1 cellular context compared by ENCODE assay signal in the genomic region with DNA sequence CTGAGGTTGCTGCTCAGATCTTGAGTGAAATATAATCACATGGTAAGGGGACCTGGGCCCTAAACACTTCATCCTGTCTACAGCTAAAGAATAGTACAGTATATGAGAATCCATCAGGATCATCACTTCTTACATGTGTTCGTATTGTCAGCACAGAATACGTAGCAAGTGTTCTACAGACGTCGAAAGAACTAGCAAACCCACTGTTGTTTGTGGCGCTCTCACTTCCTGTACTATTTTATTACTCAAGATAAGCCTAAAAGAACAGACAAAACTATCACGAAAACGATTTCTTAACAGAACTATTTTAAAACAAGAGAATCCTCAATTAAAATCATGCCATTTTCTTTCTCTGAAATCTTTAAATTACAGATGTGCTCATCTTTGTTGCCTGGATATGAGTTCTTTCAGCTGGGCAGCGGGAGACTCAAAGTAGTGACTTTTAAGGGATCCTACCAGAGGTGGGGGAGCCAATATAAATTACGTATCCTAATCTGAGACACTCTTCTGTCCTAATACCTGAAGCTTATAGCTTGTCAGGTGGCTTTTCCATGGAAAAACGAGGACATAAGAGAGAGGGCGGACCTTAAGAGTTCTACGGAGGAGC.
TF ChIP-seq lines count a peak whose summit lies in the region.

No MANE protein-coding gene starts in this region.

TF ChIP-seq in K562, 482 proteins besides CTCF, POLR2A, EP300 and RAD21 (continues in another document):
- TF ChIP-seq L3MBTL2 (IDR thresholded peaks at IDR 0.05) (peak; percentile 52), ZKSCAN8 (CRISPR knock-in tag; IDR thresholded peaks at IDR 0.05) (0 out of 2 replicates have a peak, but pooled peaks have one; percentile 1), LEF1 (IDR thresholded peaks at IDR 0.05) (0 out of 2 replicates have a peak, but pooled peaks have one; percentile 12), MAZ (CRISPR knock-in tag; conservative IDR thresholded peaks at IDR 0.05 in 1 of 2, IDR thresholded peaks at IDR 0.05 in 1 of 2) (no peak), SIN3B (IDR thresholded peaks at IDR 0.05; ENCODE audit: low read depth) (peak; percentile 38; the same call in 1 of the 2 replicates), ZNF766 (CRISPR knock-in tag; conservative IDR thresholded peaks at IDR 0.05) (no peak), PYGO2 (tag; IDR thresholded peaks at IDR 0.05) (no peak), ZZZ3 (IDR thresholded peaks at IDR 0.05) (0 out of 2 replicates have a peak, but pooled peaks have one; percentile 12), ZNF589 (CRISPR knock-in tag; IDR thresholded peaks at IDR 0.05; ENCODE audit: low read depth) (0 out of 2 replicates have a peak, but pooled peaks have one; percentile 31), DNMT1 (IDR thresholded peaks at IDR 0.05) (0 out of 2 replicates have a peak, but pooled peaks have one; percentile 38), ETV1 (tag; conservative IDR thresholded peaks at IDR 0.05; ENCODE audit: low read depth) (peak; percentile 63), BDP1 (IDR thresholded peaks at IDR 0.05; ENCODE audit: insufficient read depth, insufficient read length) (no peak), ARID2 (IDR thresholded peaks at IDR 0.05) (no peak), PCBP1 (IDR thresholded peaks at IDR 0.05; ENCODE audit: low read depth, low read length, poor library complexity, severe bottlenecking) (no peak), MIER1 (IDR thresholded peaks at IDR 0.05; ENCODE audit: low read depth) (no peak), ZNF75A (CRISPR knock-in tag; IDR thresholded peaks at IDR 0.05) (0 out of 2 replicates have a peak, but pooled peaks have one; percentile 38), KDM4B (IDR thresholded peaks at IDR 0.05; ENCODE audit: borderline replicate concordance in 2 of 2, low read depth in 1 of 2) (peak in 1 of 2 experiments; percentile 46; a peak in 1 of 4 replicates), NCOR1 (IDR thresholded peaks at IDR 0.05) (0 out of 2 replicates have a peak, but pooled peaks have one; percentile 19), NR3C1 (CRISPR knock-in tag; IDR thresholded peaks at IDR 0.05) (no peak), TAF15 (IDR thresholded peaks at IDR 0.05; ENCODE audit: low read depth, low read length) (no peak), NR2C1 (IDR thresholded peaks at IDR 0.05) (no peak), NR2C1 (tag; IDR thresholded peaks at IDR 0.05) (no peak), CREM (IDR thresholded peaks at IDR 0.05; ENCODE audit: low read depth) (0 out of 2 replicates have a peak, but pooled peaks have one; percentile 15)
- TF ChIP-seq, protein P1, sequence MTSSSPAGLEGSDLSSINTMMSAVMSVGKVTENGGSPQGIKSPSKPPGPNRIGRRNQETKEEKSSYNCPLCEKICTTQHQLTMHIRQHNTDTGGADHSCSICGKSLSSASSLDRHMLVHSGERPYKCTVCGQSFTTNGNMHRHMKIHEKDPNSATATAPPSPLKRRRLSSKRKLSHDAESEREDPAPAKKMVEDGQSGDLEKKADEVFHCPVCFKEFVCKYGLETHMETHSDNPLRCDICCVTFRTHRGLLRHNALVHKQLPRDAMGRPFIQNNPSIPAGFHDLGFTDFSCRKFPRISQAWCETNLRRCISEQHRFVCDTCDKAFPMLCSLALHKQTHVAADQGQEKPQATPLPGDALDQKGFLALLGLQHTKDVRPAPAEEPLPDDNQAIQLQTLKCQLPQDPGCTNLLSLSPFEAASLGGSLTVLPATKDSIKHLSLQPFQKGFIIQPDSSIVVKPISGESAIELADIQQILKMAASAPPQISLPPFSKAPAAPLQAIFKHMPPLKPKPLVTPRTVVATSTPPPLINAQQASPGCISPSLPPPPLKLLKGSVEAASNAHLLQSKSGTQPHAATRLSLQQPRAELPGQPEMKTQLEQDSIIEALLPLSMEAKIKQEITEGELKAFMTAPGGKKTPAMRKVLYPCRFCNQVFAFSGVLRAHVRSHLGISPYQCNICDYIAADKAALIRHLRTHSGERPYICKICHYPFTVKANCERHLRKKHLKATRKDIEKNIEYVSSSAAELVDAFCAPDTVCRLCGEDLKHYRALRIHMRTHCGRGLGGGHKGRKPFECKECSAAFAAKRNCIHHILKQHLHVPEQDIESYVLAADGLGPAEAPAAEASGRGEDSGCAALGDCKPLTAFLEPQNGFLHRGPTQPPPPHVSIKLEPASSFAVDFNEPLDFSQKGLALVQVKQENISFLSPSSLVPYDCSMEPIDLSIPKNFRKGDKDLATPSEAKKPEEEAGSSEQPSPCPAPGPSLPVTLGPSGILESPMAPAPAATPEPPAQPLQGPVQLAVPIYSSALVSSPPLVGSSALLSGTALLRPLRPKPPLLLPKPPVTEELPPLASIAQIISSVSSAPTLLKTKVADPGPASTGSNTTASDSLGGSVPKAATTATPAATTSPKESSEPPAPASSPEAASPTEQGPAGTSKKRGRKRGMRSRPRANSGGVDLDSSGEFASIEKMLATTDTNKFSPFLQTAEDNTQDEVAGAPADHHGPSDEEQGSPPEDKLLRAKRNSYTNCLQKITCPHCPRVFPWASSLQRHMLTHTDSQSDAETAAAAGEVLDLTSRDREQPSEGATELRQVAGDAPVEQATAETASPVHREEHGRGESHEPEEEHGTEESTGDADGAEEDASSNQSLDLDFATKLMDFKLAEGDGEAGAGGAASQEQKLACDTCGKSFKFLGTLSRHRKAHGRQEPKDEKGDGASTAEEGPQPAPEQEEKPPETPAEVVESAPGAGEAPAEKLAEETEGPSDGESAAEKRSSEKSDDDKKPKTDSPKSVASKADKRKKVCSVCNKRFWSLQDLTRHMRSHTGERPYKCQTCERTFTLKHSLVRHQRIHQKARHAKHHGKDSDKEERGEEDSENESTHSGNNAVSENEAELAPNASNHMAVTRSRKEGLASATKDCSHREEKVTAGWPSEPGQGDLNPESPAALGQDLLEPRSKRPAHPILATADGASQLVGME (CRISPR knock-in tag; IDR thresholded peaks at IDR 0.05): no peak
- TF ChIP-seq, protein P2, sequence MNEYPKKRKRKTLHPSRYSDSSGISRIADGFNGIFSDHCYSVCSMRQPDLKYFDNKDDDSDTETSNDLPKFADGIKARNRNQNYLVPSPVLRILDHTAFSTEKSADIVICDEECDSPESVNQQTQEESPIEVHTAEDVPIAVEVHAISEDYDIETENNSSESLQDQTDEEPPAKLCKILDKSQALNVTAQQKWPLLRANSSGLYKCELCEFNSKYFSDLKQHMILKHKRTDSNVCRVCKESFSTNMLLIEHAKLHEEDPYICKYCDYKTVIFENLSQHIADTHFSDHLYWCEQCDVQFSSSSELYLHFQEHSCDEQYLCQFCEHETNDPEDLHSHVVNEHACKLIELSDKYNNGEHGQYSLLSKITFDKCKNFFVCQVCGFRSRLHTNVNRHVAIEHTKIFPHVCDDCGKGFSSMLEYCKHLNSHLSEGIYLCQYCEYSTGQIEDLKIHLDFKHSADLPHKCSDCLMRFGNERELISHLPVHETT (CRISPR knock-in tag; conservative IDR thresholded peaks at IDR 0.05 in 1 of 2, IDR thresholded peaks at IDR 0.05 in 1 of 2): no peak
- TF ChIP-seq, protein P3, sequence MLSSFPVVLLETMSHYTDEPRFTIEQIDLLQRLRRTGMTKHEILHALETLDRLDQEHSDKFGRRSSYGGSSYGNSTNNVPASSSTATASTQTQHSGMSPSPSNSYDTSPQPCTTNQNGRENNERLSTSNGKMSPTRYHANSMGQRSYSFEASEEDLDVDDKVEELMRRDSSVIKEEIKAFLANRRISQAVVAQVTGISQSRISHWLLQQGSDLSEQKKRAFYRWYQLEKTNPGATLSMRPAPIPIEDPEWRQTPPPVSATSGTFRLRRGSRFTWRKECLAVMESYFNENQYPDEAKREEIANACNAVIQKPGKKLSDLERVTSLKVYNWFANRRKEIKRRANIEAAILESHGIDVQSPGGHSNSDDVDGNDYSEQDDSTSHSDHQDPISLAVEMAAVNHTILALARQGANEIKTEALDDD (IDR thresholded peaks at IDR 0.05): no peak
- TF ChIP-seq, protein P4, sequence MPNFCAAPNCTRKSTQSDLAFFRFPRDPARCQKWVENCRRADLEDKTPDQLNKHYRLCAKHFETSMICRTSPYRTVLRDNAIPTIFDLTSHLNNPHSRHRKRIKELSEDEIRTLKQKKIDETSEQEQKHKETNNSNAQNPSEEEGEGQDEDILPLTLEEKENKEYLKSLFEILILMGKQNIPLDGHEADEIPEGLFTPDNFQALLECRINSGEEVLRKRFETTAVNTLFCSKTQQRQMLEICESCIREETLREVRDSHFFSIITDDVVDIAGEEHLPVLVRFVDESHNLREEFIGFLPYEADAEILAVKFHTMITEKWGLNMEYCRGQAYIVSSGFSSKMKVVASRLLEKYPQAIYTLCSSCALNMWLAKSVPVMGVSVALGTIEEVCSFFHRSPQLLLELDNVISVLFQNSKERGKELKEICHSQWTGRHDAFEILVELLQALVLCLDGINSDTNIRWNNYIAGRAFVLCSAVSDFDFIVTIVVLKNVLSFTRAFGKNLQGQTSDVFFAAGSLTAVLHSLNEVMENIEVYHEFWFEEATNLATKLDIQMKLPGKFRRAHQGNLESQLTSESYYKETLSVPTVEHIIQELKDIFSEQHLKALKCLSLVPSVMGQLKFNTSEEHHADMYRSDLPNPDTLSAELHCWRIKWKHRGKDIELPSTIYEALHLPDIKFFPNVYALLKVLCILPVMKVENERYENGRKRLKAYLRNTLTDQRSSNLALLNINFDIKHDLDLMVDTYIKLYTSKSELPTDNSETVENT (CRISPR knock-in tag; IDR thresholded peaks at IDR 0.05): no peak
- TF ChIP-seq, protein P5, sequence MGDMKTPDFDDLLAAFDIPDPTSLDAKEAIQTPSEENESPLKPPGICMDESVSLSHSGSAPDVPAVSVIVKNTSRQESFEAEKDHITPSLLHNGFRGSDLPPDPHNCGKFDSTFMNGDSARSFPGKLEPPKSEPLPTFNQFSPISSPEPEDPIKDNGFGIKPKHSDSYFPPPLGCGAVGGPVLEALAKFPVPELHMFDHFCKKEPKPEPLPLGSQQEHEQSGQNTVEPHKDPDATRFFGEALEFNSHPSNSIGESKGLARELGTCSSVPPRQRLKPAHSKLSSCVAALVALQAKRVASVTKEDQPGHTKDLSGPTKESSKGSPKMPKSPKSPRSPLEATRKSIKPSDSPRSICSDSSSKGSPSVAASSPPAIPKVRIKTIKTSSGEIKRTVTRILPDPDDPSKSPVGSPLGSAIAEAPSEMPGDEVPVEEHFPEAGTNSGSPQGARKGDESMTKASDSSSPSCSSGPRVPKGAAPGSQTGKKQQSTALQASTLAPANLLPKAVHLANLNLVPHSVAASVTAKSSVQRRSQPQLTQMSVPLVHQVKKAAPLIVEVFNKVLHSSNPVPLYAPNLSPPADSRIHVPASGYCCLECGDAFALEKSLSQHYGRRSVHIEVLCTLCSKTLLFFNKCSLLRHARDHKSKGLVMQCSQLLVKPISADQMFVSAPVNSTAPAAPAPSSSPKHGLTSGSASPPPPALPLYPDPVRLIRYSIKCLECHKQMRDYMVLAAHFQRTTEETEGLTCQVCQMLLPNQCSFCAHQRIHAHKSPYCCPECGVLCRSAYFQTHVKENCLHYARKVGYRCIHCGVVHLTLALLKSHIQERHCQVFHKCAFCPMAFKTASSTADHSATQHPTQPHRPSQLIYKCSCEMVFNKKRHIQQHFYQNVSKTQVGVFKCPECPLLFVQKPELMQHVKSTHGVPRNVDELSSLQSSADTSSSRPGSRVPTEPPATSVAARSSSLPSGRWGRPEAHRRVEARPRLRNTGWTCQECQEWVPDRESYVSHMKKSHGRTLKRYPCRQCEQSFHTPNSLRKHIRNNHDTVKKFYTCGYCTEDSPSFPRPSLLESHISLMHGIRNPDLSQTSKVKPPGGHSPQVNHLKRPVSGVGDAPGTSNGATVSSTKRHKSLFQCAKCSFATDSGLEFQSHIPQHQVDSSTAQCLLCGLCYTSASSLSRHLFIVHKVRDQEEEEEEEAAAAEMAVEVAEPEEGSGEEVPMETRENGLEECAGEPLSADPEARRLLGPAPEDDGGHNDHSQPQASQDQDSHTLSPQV (IDR thresholded peaks at IDR 0.05): peak; percentile 80
- TF ChIP-seq, protein P6, sequence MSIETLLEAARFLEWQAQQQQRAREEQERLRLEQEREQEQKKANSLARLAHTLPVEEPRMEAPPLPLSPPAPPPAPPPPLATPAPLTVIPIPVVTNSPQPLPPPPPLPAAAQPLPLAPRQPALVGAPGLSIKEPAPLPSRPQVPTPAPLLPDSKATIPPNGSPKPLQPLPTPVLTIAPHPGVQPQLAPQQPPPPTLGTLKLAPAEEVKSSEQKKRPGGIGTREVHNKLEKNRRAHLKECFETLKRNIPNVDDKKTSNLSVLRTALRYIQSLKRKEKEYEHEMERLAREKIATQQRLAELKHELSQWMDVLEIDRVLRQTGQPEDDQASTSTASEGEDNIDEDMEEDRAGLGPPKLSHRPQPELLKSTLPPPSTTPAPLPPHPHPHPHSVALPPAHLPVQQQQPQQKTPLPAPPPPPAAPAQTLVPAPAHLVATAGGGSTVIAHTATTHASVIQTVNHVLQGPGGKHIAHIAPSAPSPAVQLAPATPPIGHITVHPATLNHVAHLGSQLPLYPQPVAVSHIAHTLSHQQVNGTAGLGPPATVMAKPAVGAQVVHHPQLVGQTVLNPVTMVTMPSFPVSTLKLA (conservative IDR thresholded peaks at IDR 0.05): peak; percentile 26 to 33; a peak in 3 of 4 replicates
